In the genomic region with DNA sequence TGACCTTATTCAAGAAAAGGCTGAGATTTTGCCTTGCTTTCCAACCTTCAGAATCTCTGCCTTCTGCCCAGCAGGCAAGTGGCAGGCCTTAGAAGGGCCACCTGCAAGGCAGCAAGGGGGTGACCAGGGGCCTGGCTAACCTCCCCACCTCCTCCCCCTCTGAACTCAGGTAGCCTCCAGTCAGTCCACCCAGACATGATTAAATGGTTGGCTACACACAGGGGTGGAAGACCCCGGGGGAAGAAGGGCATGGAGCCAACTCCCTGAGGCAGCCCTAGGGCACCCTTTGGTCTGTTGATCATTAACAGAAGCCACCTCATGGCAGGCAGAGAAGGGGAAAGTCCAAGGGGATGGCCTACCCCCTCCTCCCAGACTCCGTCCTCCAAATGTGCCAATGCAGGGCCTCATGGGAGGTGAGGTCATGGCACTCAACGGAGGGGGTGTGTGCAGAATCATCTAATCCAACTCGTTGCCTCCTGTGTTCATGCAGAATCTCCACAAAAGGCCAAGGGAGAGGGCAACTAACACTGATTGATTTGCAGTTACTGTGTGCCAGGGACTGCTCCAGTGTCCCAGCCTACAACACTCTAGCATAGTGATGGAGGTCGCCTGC, we compare ENCODE assay signal across 8 cellular contexts. TPM values are rescaled to one million over a fixed set of nuclear protein-coding genes. Genes with fewer than 3 reads are reported as not detected.
DNase-seq lines count a peak whose midpoint lies in the region; ATAC-seq and TF ChIP-seq lines count a peak whose summit lies in the region.

No MANE protein-coding gene starts in this region.

- intact Hi-C loops in CD4-positive, alpha-beta T cell (cut with DNase I, micrococcal nuclease): loop anchor here (5.0 to 10.0 kb wide), 6 partner anchors 33 to 500 kb away; no protein-coding TSS in a partner anchor

- H3K4me2 ChIP-seq in osteoblast (ENCODE audit: insufficient read depth, low read length) (no peak overlapping the region), neural progenitor cell (no peak overlapping the region)

- no peaks in the 10 kb centered on the region for H3K27me3 ChIP-seq in CD4-positive, alpha-beta T cell (ENCODE audit: control insufficient read depth, insufficient read depth, low read length)
- H3K27me3 ChIP-seq in endodermal cell (ENCODE audit: control insufficient read depth, insufficient read depth, low read length, poor library complexity, severe bottlenecking) (no peaks in the 10 kb centered on the region), osteoblast (ENCODE audit: insufficient read depth, low read length) (no peaks in the 10 kb centered on the region), neural progenitor cell (no peaks in the 10 kb centered on the region)

- H3K4me1 Mint-ChIP-seq in CD4-positive, alpha-beta T cell (ENCODE audit: low read depth): peaks cover 86% of the 10 kb centered on the region
- H3K4me1 Mint-ChIP-seq in endodermal cell: peaks cover 50% of the 10 kb centered on the region
- H3K4me1 Mint-ChIP-seq in neural progenitor cell: peaks cover 70% of the 10 kb centered on the region

- H2AFZ ChIP-seq in osteoblast (ENCODE audit: low read length): no peak overlapping the region
- no peak overlapping the region for H2AFZ ChIP-seq in neural progenitor cell (replicated peaks)

- H3K4me3 Mint-ChIP-seq in CD4-positive, alpha-beta T cell: no peak overlapping the region
- H3K4me3 Mint-ChIP-seq in endodermal cell (no peak overlapping the region), neural progenitor cell (no peak overlapping the region)

- H3K4me1 ChIP-seq in endodermal cell (ENCODE audit: control insufficient read depth, insufficient read depth, low read length) (peaks cover 26% of the 10 kb centered on the region), osteoblast (ENCODE audit: insufficient read depth, low read length) (peaks cover 51% of the 10 kb centered on the region), neural progenitor cell (peaks cover 33% of the 10 kb centered on the region)

- peaks cover 34% of the 10 kb centered on the region for H3K36me3 Mint-ChIP-seq in CD4-positive, alpha-beta T cell (ENCODE audit: low read depth)
- peaks cover 23% of the 10 kb centered on the region for H3K36me3 Mint-ChIP-seq in endodermal cell (ENCODE audit: low read depth)
- peaks cover 27% of the 10 kb centered on the region for H3K36me3 Mint-ChIP-seq in neural progenitor cell

- peak overlapping the region; percentile 99 for H3K27ac Mint-ChIP-seq in CD4-positive, alpha-beta T cell
- H3K27ac Mint-ChIP-seq in endodermal cell: no peak overlapping the region
- H3K27ac Mint-ChIP-seq in neural progenitor cell: no peak overlapping the region

- H3K36me3 ChIP-seq in endodermal cell (ENCODE audit: control insufficient read depth, insufficient read depth, low read length) (peaks cover 22% of the 10 kb centered on the region), osteoblast (ENCODE audit: insufficient read depth, low read length) (peaks cover 25% of the 10 kb centered on the region), neural progenitor cell (peaks cover 12% of the 10 kb centered on the region)

- peaks cover 8% of the 10 kb centered on the region for H4K20me1 ChIP-seq in osteoblast (ENCODE audit: insufficient read depth, low read length)
- peaks cover 31% of the 10 kb centered on the region for H4K20me1 ChIP-seq in neural progenitor cell (ENCODE audit: low read depth)

- no peaks in the 10 kb centered on the region for H3K9me3 Mint-ChIP-seq in CD4-positive, alpha-beta T cell
- H3K9me3 Mint-ChIP-seq in endodermal cell (no peaks in the 10 kb centered on the region), neural progenitor cell (peaks cover 3% of the 10 kb centered on the region)

- no peak for ATAC-seq in CD4-positive, alpha-beta T cell (ENCODE audit: poor library complexity)
- ATAC-seq in HG03432 (IDR thresholded peaks at IDR 0.05; ENCODE audit: unreplicated experiment): peak; percentile 38
- ATAC-seq in HG02981 (IDR thresholded peaks at IDR 0.05; ENCODE audit: unreplicated experiment): no peak
- ATAC-seq in GM18511 (IDR thresholded peaks at IDR 0.05; ENCODE audit: unreplicated experiment): no peak

- POLR2A ChIA-PET in CD4-positive, alpha-beta T cell (lab: Charles Lee): interaction anchor here (1.0 to 15.8 kb wide), 9 partner anchors 6 to 534 kb away, joined by 3 to 816 read pairs (median 43); a partner anchor contains a TSS

- no peaks in the 10 kb centered on the region for H3K27me3 Mint-ChIP-seq in CD4-positive, alpha-beta T cell
- no peaks in the 10 kb centered on the region for H3K27me3 Mint-ChIP-seq in endodermal cell (ENCODE audit: insufficient read depth)
- H3K27me3 Mint-ChIP-seq in neural progenitor cell (ENCODE audit: insufficient read depth, low read depth): peaks cover 11% of the 10 kb centered on the region

- peak overlapping the region; percentile 50 for H3K27ac ChIP-seq in CD4-positive, alpha-beta T cell (ENCODE audit: low read depth, low read length)
- no peak overlapping the region for H3K27ac ChIP-seq in endodermal cell (ENCODE audit: low read depth, low read length)
- H3K27ac ChIP-seq in osteoblast (ENCODE audit: low read depth, low read length): peak overlapping the region; percentile 54
- H3K27ac ChIP-seq in neural progenitor cell: no peak overlapping the region

- H3K9me3 ChIP-seq in CD4-positive, alpha-beta T cell (ENCODE audit: control insufficient read depth, low read length): no peaks in the 10 kb centered on the region
- no peaks in the 10 kb centered on the region for H3K9me3 ChIP-seq in endodermal cell (ENCODE audit: control insufficient read depth, low read length)
- no peaks in the 10 kb centered on the region for H3K9me3 ChIP-seq in osteoblast (ENCODE audit: low read depth, low read length)
- no peaks in the 10 kb centered on the region for H3K9me3 ChIP-seq in neural progenitor cell (ENCODE audit: low read depth)

- CTCF ChIA-PET in CD4-positive, alpha-beta T cell (lab: Charles Lee): interaction anchor here (1.1 to 9.3 kb wide), 3 partner anchors 32 to 99 kb away, joined by 3 to 115 read pairs (median 6); no protein-coding TSS in a partner anchor

- peaks cover 12% of the 10 kb centered on the region for H3K79me2 ChIP-seq in osteoblast (ENCODE audit: insufficient read depth, low read length)
- peaks cover 21% of the 10 kb centered on the region for H3K79me2 ChIP-seq in neural progenitor cell (ENCODE audit: low read depth)

- no peak for TF ChIP-seq CTCF in CD4-positive, alpha-beta T cell (IDR thresholded peaks at IDR 0.05)
- no peak for TF ChIP-seq CTCF in endodermal cell (conservative IDR thresholded peaks at IDR 0.05)
- no peak for TF ChIP-seq CTCF in osteoblast (IDR thresholded peaks at IDR 0.05; ENCODE audit: extremely low read depth, low read depth, low read length)
- TF ChIP-seq CTCF in neural progenitor cell (IDR thresholded peaks at IDR 0.05): no peak

- DNase-seq in CD4-positive, alpha-beta T cell: no peak
- DNase-seq in endodermal cell: peak; percentile 41
- DNase-seq in osteoblast (ENCODE audit: insufficient read length, low spot score, missing footprints): no peak
- DNase-seq in neural progenitor cell (ENCODE audit: low spot score): no peak
- DNase-seq in NCI-H748 treated with DMSO at 0.1 percent for 48 hours (lab: John Stamatoyannopoulos, UW): no peak

- H3K9ac ChIP-seq in endodermal cell (ENCODE audit: extremely low read depth, low read length, poor library complexity, severe bottlenecking) (no peak overlapping the region), neural progenitor cell (no peak overlapping the region)

- 77 to 92% methylated on average over 3 to 5 of the region's 5 CpGs for WGBS in endodermal cell (ENCODE audit: insufficient coverage in 1 of 2, insufficient read length in 1 of 2), 2 experiments

- H3K4me3 ChIP-seq in endodermal cell (ENCODE audit: low read length) (no peak overlapping the region), osteoblast (ENCODE audit: insufficient read depth, low read length) (no peak overlapping the region), neural progenitor cell (no peak overlapping the region)

- peaks cover 49% of the 10 kb centered on the region for H3F3A ChIP-seq in neural progenitor cell (ENCODE audit: low read depth)

RNA-seq across cellular contexts. Expression of a gene that starts 8.5 kb away (rescaled TPM):
- total RNA-seq in CD4-positive, alpha-beta T cell: 100 to 1,000 TPM; 254 to 258 TPM
- 10 to 100 TPM; 99.4 to 99.6 TPM for total RNA-seq in endodermal cell
- 215 TPM for polyA plus RNA-seq in endodermal cell (2013, experiment 1 of 2)
- 172 TPM for polyA plus RNA-seq in endodermal cell (2013, experiment 2 of 2)
- total RNA-seq in osteoblast: 46.7 and 47.1 TPM in 2 replicates
- total RNA-seq in neural progenitor cell (ENCODE audit: low replicate concordance): 42.9 and 95.5 TPM in 2 replicates

Comparison
In these comparisons a context has a peak if more than half of its experiments do, and no peak if none do; other contexts are left out.
1. H3K27ac ChIP-seq: peak in CD4-positive, alpha-beta T cell (single experiment) and osteoblast (single experiment); none in endodermal cell (single experiment) and neural progenitor cell (single experiment).